9 cellular contexts compared by ENCODE assay signal in genomic region chr7:27165089-27165654, GRCh38. TPM values are rescaled to one million over a fixed set of nuclear protein-coding genes. Genes with fewer than 3 reads are reported as not detected.
DNase-seq lines count a peak whose midpoint lies in the region; ATAC-seq, FAIRE-seq and TF ChIP-seq lines count a peak whose summit lies in the region.
"Had no signal": no experiment of that assay in that cellular context is flagged by ENCODE, and none has a peak within 500 bp of the region (broad histone marks: within the 10 kb centered on the region; RNA-seq: fewer than 3 reads in every experiment).

Gene HOXA9, minus strand, starts transcription at chr7:27165537. Its CDS starts 80 bp downstream, at chr7:27165457.

- H3K27me3 ChIP-seq in AG04450 (ENCODE audit: control insufficient read depth, insufficient read depth, low read length) (peaks cover 64% of the 10 kb centered on the region), astrocyte (ENCODE audit: insufficient read depth, low read length) (peaks cover 92% of the 10 kb centered on the region)

- no peaks in the 10 kb centered on the region for H3K4me1 ChIP-seq in astrocyte (ENCODE audit: insufficient read depth, low read length)

- H3K4me3 Mint-ChIP-seq in HFFc6 (peak within 1 kb of the TSS; percentile 96), astrocyte (ENCODE audit: unreplicated experiment) (no peak within 1 kb of the TSS), mesothelial cell of epicardium (peak within 1 kb of the TSS; percentile 65)

- no peaks in the 10 kb centered on the region for H3K79me2 ChIP-seq in astrocyte (ENCODE audit: insufficient read depth, low read length)

- H3K36me3 Mint-ChIP-seq in HFFc6 (ENCODE audit: low read depth) (peaks cover 55% of the 10 kb centered on the region), astrocyte (ENCODE audit: low read depth, unreplicated experiment) (no peaks in the 10 kb centered on the region), mesothelial cell of epicardium (peaks cover 1% of the 10 kb centered on the region)

- H3K4me3 ChIP-seq in AG04450 (ENCODE audit: low read depth, low read length) (peak within 1 kb of the TSS; percentile 58), astrocyte (ENCODE audit: insufficient read depth, low read depth, low read length) (no peak within 1 kb of the TSS)
- H3K4me3 ChIP-seq: body of pancreas had no signal

- ATAC-seq in GM21786 (IDR thresholded peaks at IDR 0.05; ENCODE audit: unreplicated experiment) (no peak), GM19452 (IDR thresholded peaks at IDR 0.05; ENCODE audit: unreplicated experiment) (no peak), HG02938 (IDR thresholded peaks at IDR 0.05; ENCODE audit: unreplicated experiment) (no peak)
- ATAC-seq: body of pancreas had no signal

- no peak within 1 kb of the TSS for H2AFZ ChIP-seq in astrocyte (ENCODE audit: low read depth, low read length)

- H3K27ac ChIP-seq in AG04450 (ENCODE audit: low read depth, low read length) (no peak within 1 kb of the TSS), astrocyte (ENCODE audit: low read depth, low read length) (no peak within 1 kb of the TSS)
- H3K27ac ChIP-seq: body of pancreas had no signal

- no peaks in the 10 kb centered on the region for H4K20me1 ChIP-seq in astrocyte (ENCODE audit: insufficient read depth, low read length)

- H3K9me3 Mint-ChIP-seq in HFFc6 (no peaks in the 10 kb centered on the region), astrocyte (ENCODE audit: unreplicated experiment) (peaks cover 24% of the 10 kb centered on the region), mesothelial cell of epicardium (no peaks in the 10 kb centered on the region)

- peaks cover 22% of the 10 kb centered on the region for H3K4me1 Mint-ChIP-seq in HFFc6 (ENCODE audit: low read depth)
- no peaks in the 10 kb centered on the region for H3K4me1 Mint-ChIP-seq in astrocyte (ENCODE audit: low read depth, unreplicated experiment)
- H3K4me1 Mint-ChIP-seq in mesothelial cell of epicardium: peaks cover 46% of the 10 kb centered on the region

- no peak for TF ChIP-seq CTCF in AG04450 (IDR thresholded peaks at IDR 0.05; ENCODE audit: low read depth, low read length)
- peak; percentile 33; the same call in 1 of the 2 replicates for TF ChIP-seq CTCF in HFFc6 (IDR thresholded peaks at IDR 0.05)
- no peak for TF ChIP-seq CTCF in astrocyte (IDR thresholded peaks at IDR 0.05; ENCODE audit: insufficient read depth, low read depth, low read length)
- no peak for TF ChIP-seq CTCF in mesothelial cell of epicardium (IDR thresholded peaks at IDR 0.05; ENCODE audit: unreplicated experiment)

- no peak within 1 kb of the TSS for H3K4me2 ChIP-seq in astrocyte (ENCODE audit: low read length)

- no peaks in the 10 kb centered on the region for H3K36me3 ChIP-seq in astrocyte (ENCODE audit: insufficient read depth, low read length)

- no peak for FAIRE-seq in astrocyte (lab: Jason Lieb, UNC)

- no peak within 1 kb of the TSS for H3K9ac ChIP-seq in astrocyte (ENCODE audit: low read length)

- H3K27me3 Mint-ChIP-seq in HFFc6 (ENCODE audit: insufficient read depth) (peaks cover 19% of the 10 kb centered on the region), astrocyte (ENCODE audit: low read depth, unreplicated experiment) (peaks cover 71% of the 10 kb centered on the region), mesothelial cell of epicardium (ENCODE audit: low read depth) (peaks cover 86% of the 10 kb centered on the region)

- POLR2A ChIA-PET in AG04450 (lab: Yijun Ruan, JAX): no interaction called here

- DNase-seq in AG04450 (ENCODE audit: low read depth, low spot score) (no peak), HFFc6 (peak; percentile 96), astrocyte (ENCODE audit: low read depth) (no peak), mesothelial cell of epicardium (ENCODE audit: low spot score in 2 of 2, unreplicated experiment in 2 of 2) (no peak), inferior parietal cortex (ENCODE audit: extremely low spot score) (no peak)

- H3K27ac Mint-ChIP-seq in HFFc6: peak within 1 kb of the TSS; percentile 99
- H3K27ac Mint-ChIP-seq in astrocyte (ENCODE audit: unreplicated experiment): peak within 1 kb of the TSS; percentile 77
- H3K27ac Mint-ChIP-seq in mesothelial cell of epicardium: peak within 1 kb of the TSS; percentile 97

- H3K9me3 ChIP-seq in AG04450 (ENCODE audit: control insufficient read depth, insufficient read depth, low read length): peaks cover 25% of the 10 kb centered on the region; the same call in 1 of the 2 replicates
- H3K9me3 ChIP-seq in astrocyte (ENCODE audit: insufficient read depth, low read depth, low read length): peaks cover 9% of the 10 kb centered on the region
- H3K9me3 ChIP-seq: body of pancreas had no signal

- CTCF ChIA-PET in AG04450 (lab: Charles Lee): interaction anchor here (0.6 to 2.0 kb wide), 3 partner anchors 14 to 1272 kb away, joined by 3 to 16 read pairs (median 5); no protein-coding TSS in a partner anchor

RNA-seq across cellular contexts. Expression of gene HOXA9, which starts in this region (rescaled TPM):
- polyA plus RNA-seq in AG04450 (2011; rRNA removed): 0.78 and 1.5 TPM in 2 replicates
- polyA minus RNA-seq in AG04450 (2011; rRNA and poly(A)+ RNA removed): 0.18 TPM in 1 of 2 replicates, not detected in the other
- total RNA-seq in HFFc6 (2021; fragmentation: NEBNext Ultra II Directional; extraction: Animal tissue kit (Norgen Biotek cat#: 25700)): 10 to 100 TPM; 25.2 to 37.0 (median 26.7) TPM
- total RNA-seq in astrocyte (not detected in 2 replicates), mesothelial cell of epicardium (10.8 to 14.5 TPM (median 13.2 TPM) in 3 replicates)
- total RNA-seq: body of pancreas had no signal

Comparison
In these comparisons a context has a peak if more than half of its experiments do, and no peak if none do; other contexts are left out.
1. RNA of gene HOXA9 (total RNA-seq): 25.2 to 37.0 TPM in HFFc6 and 10.8 to 14.5 TPM in mesothelial cell of epicardium; not detected in astrocyte; every median in the first group is over 10 times any median in the second.
2. Peak in every context shown above with its lines, with median percentiles within 50 percentile points of each other: H3K27ac Mint-ChIP-seq.